Comparison of ENCODE assay signal across 1 cellular context in genomic region chr11:1466784-1467183, GRCh38.
TF ChIP-seq lines count a peak whose summit lies in the region.

No MANE protein-coding gene starts in this region.

TF ChIP-seq in GM12878, 131 proteins besides CTCF, POLR2A, EP300 and RAD21 (continued from another document):
- TF ChIP-seq MLLT1 (IDR thresholded peaks at IDR 0.05) (no peak), ASH2L (IDR thresholded peaks at IDR 0.05; ENCODE audit: borderline replicate concordance, low read depth) (no peak), ZZZ3 (IDR thresholded peaks at IDR 0.05; ENCODE audit: control insufficient read depth, insufficient read length, low read depth) (no peak)
